8 cellular contexts compared by ENCODE assay signal in genomic region chr1:34984435-34985062, GRCh38. TPM values are rescaled to one million over a fixed set of nuclear protein-coding genes. Genes with fewer than 3 reads are reported as not detected.
DNase-seq lines count a peak whose midpoint lies in the region; ATAC-seq and TF ChIP-seq lines count a peak whose summit lies in the region.

No MANE protein-coding gene starts in this region.

- H3K14ac ChIP-seq in mesenchymal stem cell (ENCODE audit: low read length in 2 of 2): peak overlapping the region; percentile 62 to 93

- no peak overlapping the region for H2BK15ac ChIP-seq in mesenchymal stem cell (ENCODE audit: low read depth, poor library complexity, severe bottlenecking)

- intact Hi-C loops in transverse colon (cut with DNase I; ENCODE audit: low total_unique reads): no loop called here

- peaks cover 25% of the 10 kb centered on the region for H3K79me1 ChIP-seq in mesenchymal stem cell (replicated peaks; ENCODE audit: low read length, poor library complexity, severe bottlenecking)

- peak overlapping the region; percentile 81 for H2BK120ac ChIP-seq in mesenchymal stem cell (ENCODE audit: low read depth, low read length)

- H3K23ac ChIP-seq in mesenchymal stem cell (ENCODE audit: low read length in 2 of 2): peak overlapping the region in 1 of 2 experiments; percentile 92

- H3K4me3 Mint-ChIP-seq in activated CD4-positive, alpha-beta T cell treated with anti-CD3 and anti-CD28 coated beads, Interleukin-2, amount 10 ng/mL, durations not matched to agents 7 days and 5 days: peak overlapping the region; percentile 96
- H3K4me3 Mint-ChIP-seq in effector memory CD8-positive, alpha-beta T cell: peak overlapping the region; percentile 96 to 98

- H3K27ac Mint-ChIP-seq in activated CD4-positive, alpha-beta T cell treated with anti-CD3 and anti-CD28 coated beads, Interleukin-2, amount 10 ng/mL, durations not matched to agents 7 days and 5 days: peak overlapping the region; percentile 97
- H3K27ac Mint-ChIP-seq in effector memory CD8-positive, alpha-beta T cell: peak overlapping the region; percentile 96 to 97

- H3K4me1 ChIP-seq in SJSA1 (replicated peaks) (peaks cover 33% of the 10 kb centered on the region), mesenchymal stem cell (ENCODE audit: control insufficient read depth, insufficient read depth, low read depth, low read length) (peaks cover 9% of the 10 kb centered on the region), transverse colon (peaks cover 8 to 24% (median 10%) of the 10 kb centered on the region in 4 donors)

- H3K9me3 Mint-ChIP-seq in activated CD4-positive, alpha-beta T cell treated with anti-CD3 and anti-CD28 coated beads, Interleukin-2, amount 10 ng/mL, durations not matched to agents 7 days and 5 days: no peaks in the 10 kb centered on the region
- no peaks in the 10 kb centered on the region for H3K9me3 Mint-ChIP-seq in effector memory CD8-positive, alpha-beta T cell

- TF ChIP-seq CTCF in transverse colon (IDR thresholded peaks at IDR 0.05): no peak

- H3K36me3 Mint-ChIP-seq in activated CD4-positive, alpha-beta T cell treated with anti-CD3 and anti-CD28 coated beads, Interleukin-2, amount 10 ng/mL, durations not matched to agents 7 days and 5 days (ENCODE audit: low read depth): peaks cover 24% of the 10 kb centered on the region
- peaks cover 23% of the 10 kb centered on the region for H3K36me3 Mint-ChIP-seq in effector memory CD8-positive, alpha-beta T cell (ENCODE audit: insufficient read depth)

- H3K27me3 ChIP-seq in SJSA1 (replicated peaks) (no peaks in the 10 kb centered on the region), mesenchymal stem cell (ENCODE audit: control insufficient read depth in 1 of 2, insufficient read depth in 1 of 2, low read length in 2 of 2) (no peaks in the 10 kb centered on the region), transverse colon (no peaks in the 10 kb centered on the region)

- H3K9me3 ChIP-seq in SJSA1 (replicated peaks): no peaks in the 10 kb centered on the region
- no peaks in the 10 kb centered on the region for H3K9me3 ChIP-seq in mesenchymal stem cell (ENCODE audit: control insufficient read depth, low read length)
- H3K9me3 ChIP-seq in transverse colon: no peaks in the 10 kb centered on the region

- peak; percentile 23 for ATAC-seq in HG02870 (IDR thresholded peaks at IDR 0.05; ENCODE audit: unreplicated experiment)
- peak; percentile 13 for ATAC-seq in effector memory CD8-positive, alpha-beta T cell (replicated peaks)

- H3K36me3 ChIP-seq in SJSA1: peaks cover 26% of the 10 kb centered on the region
- peaks cover 8 to 39% of the 10 kb centered on the region in 2 experiments for H3K36me3 ChIP-seq in mesenchymal stem cell (ENCODE audit: control insufficient read depth in 1 of 2, insufficient read depth in 2 of 2, low read depth in 1 of 2, low read length in 2 of 2)
- peaks cover 0 to 4% (median 0%) of the 10 kb centered on the region in 4 donors for H3K36me3 ChIP-seq in transverse colon

- H3K27me3 Mint-ChIP-seq in activated CD4-positive, alpha-beta T cell treated with anti-CD3 and anti-CD28 coated beads, Interleukin-2, amount 10 ng/mL, durations not matched to agents 7 days and 5 days: no peaks in the 10 kb centered on the region
- H3K27me3 Mint-ChIP-seq in effector memory CD8-positive, alpha-beta T cell: no peaks in the 10 kb centered on the region

- 1% methylated on average over 11 of the region's 14 CpGs for WGBS in mesenchymal stem cell
- 0 to 7% methylated on average over 3 to 10 of the region's 14 CpGs for WGBS in transverse colon (ENCODE audit: low coverage in 1 of 2), 2 donors

- peak overlapping the region; percentile 21 for H2AFZ ChIP-seq in mesenchymal stem cell (ENCODE audit: low read depth, low read length)

- peak overlapping the region; percentile 89 for H3K4me2 ChIP-seq in mesenchymal stem cell (ENCODE audit: low read length, poor library complexity, severe bottlenecking)

- POLR2A ChIA-PET in activated CD4-positive, alpha-beta T cell treated with anti-CD3 and anti-CD28 coated beads, Interleukin-2, amount 10 ng/mL, durations not matched to agents 7 days and 5 days (lab: Charles Lee): interaction anchor here (0.5 to 0.6 kb wide), 2 partner anchors 190 to 201 kb away, joined by 3 read pairs; no protein-coding TSS in a partner anchor

- CTCF ChIA-PET in activated CD4-positive, alpha-beta T cell treated with anti-CD3 and anti-CD28 coated beads, Interleukin-2, amount 10 ng/mL, durations not matched to agents 7 days and 5 days (lab: Charles Lee): interaction anchor here (0.7 to 2.8 kb wide), 9 partner anchors 10 to 202 kb away, joined by 3 to 8 read pairs (median 3); partner anchors contain the start of genes SMIM12 and ZMYM6

- H4K8ac ChIP-seq in mesenchymal stem cell (ENCODE audit: low read length): peak overlapping the region; percentile 99

- H3K4me1 Mint-ChIP-seq in activated CD4-positive, alpha-beta T cell treated with anti-CD3 and anti-CD28 coated beads, Interleukin-2, amount 10 ng/mL, durations not matched to agents 7 days and 5 days: peaks cover 35% of the 10 kb centered on the region
- H3K4me1 Mint-ChIP-seq in effector memory CD8-positive, alpha-beta T cell (ENCODE audit: low read depth in 2 of 2): peaks cover 29 to 36% of the 10 kb centered on the region in 2 donors

- peak overlapping the region; percentile 93 for H3K4me3 ChIP-seq in SJSA1
- peak overlapping the region; percentile 90 to 98 for H3K4me3 ChIP-seq in mesenchymal stem cell (ENCODE audit: insufficient read depth in 1 of 2, low read depth in 1 of 2, low read length in 2 of 2)
- peak overlapping the region; percentile 75 to 79 (median 78) for H3K4me3 ChIP-seq in transverse colon

- H2AK5ac ChIP-seq in mesenchymal stem cell (ENCODE audit: low read length, severe bottlenecking): peak overlapping the region; percentile 43

- H3K27ac ChIP-seq in SJSA1 (peak overlapping the region; percentile 91), mesenchymal stem cell (ENCODE audit: low read length, poor library complexity, severe bottlenecking) (peak overlapping the region; percentile 90), transverse colon (peak overlapping the region; percentile 90 to 95 (median 92))

- TF ChIP-seq POLR2A in transverse colon (IDR thresholded peaks at IDR 0.05): no peak

- DNase-seq in activated CD4-positive, alpha-beta T cell treated with anti-CD3 and anti-CD28 coated beads, Interleukin-2, amount 10 ng/mL, durations not matched to agents 7 days and 5 days: no peak
- no peak for DNase-seq in activated CD4-positive, alpha-beta T cell treated with anti-CD3 and anti-CD28 coated beads, Interleukin-2, amount 50 U/mL, for 48 hours
- DNase-seq in SJSA1 (ENCODE audit: low read depth in 1 of 2, low spot score in 2 of 2) (peak; percentile 64 to 68), mesenchymal stem cell (peak; percentile 70), transverse colon (peak; percentile 34)
- DNase-seq in effector memory CD8-positive, alpha-beta T cell: peak in 1 of 3 experiments; percentile 7
- no peak for DNase-seq in stimulated activated CD8-positive, alpha-beta memory T cell treated with anti-CD3 and anti-CD28 coated beads, Interleukin-4, amount 100 ng/mL, for 48 hours

- peak overlapping the region; percentile 92 to 98 for H3K18ac ChIP-seq in mesenchymal stem cell (ENCODE audit: low read depth in 1 of 2, low read length in 2 of 2)

- in situ Hi-C loops in transverse colon (cut with MboI; ENCODE audit: low pct_ligation_motif_present in 1 of 4, low pct_unique_long_range_greater_than_20kb in 1 of 4, low sequenced_read_pairs in 3 of 4): no loop called here

- peak overlapping the region; percentile 93 for H2BK5ac ChIP-seq in mesenchymal stem cell (ENCODE audit: low read depth, low read length, poor library complexity, severe bottlenecking)

- no peak for TF ChIP-seq EP300 in transverse colon (IDR thresholded peaks at IDR 0.05; ENCODE audit: low read depth)

- H2BK12ac ChIP-seq in mesenchymal stem cell (ENCODE audit: low read length in 2 of 2): no peak overlapping the region

- peak overlapping the region; percentile 84 to 86 for H3K4ac ChIP-seq in mesenchymal stem cell (ENCODE audit: low read depth in 1 of 2, low read length in 2 of 2)

- no peak overlapping the region for H4K91ac ChIP-seq in mesenchymal stem cell (ENCODE audit: low read length)

- H3K9ac ChIP-seq in mesenchymal stem cell (ENCODE audit: low read length): peak overlapping the region; percentile 96

RNA-seq across cellular contexts. Expression of gene TMEM35B, which starts 0.6 kb away (rescaled TPM):
- 10 to 100 TPM; 34.5 to 35.9 TPM for total RNA-seq in activated CD4-positive, alpha-beta T cell treated with anti-CD3 and anti-CD28 coated beads, Interleukin-2, amount 10 ng/mL, durations not matched to agents 7 days and 5 days
- 33.0 and 42.4 TPM in 2 replicates for total RNA-seq in SJSA1 (2014; rRNA removed; shearing (Covaris generic))
- polyA plus RNA-seq in mesenchymal stem cell (2013, experiment 1 of 2): 31.1 TPM
- polyA plus RNA-seq in mesenchymal stem cell (2013, experiment 2 of 2): 35.9 TPM
- 10 to 100 TPM in 3 of 4 donors, not detected in 1; 24.3 to 35.8 (median 26.5) TPM for total RNA-seq in transverse colon

RNA-seq across cellular contexts. Expression of gene ZMYM6, which starts 47.2 kb away (rescaled TPM):
- 10 to 100 TPM; 21.2 to 24.3 TPM for total RNA-seq in activated CD4-positive, alpha-beta T cell treated with anti-CD3 and anti-CD28 coated beads, Interleukin-2, amount 10 ng/mL, durations not matched to agents 7 days and 5 days
- 10.2 and 11.9 TPM in 2 replicates for total RNA-seq in SJSA1 (2014; rRNA removed; shearing (Covaris generic))
- 14.8 TPM for polyA plus RNA-seq in mesenchymal stem cell (2013, experiment 1 of 2)
- 14.3 TPM for polyA plus RNA-seq in mesenchymal stem cell (2013, experiment 2 of 2)
- total RNA-seq in transverse colon: 10 to 100 TPM in 3 of 4 donors, 1 to 10 TPM in 1; 9.0 to 39.4 (median 24.1) TPM

RNA-seq across cellular contexts. Expression of gene DLGAP3, which starts 55.1 kb away (rescaled TPM):
- under 1 TPM; 0.33 to 0.40 TPM for total RNA-seq in activated CD4-positive, alpha-beta T cell treated with anti-CD3 and anti-CD28 coated beads, Interleukin-2, amount 10 ng/mL, durations not matched to agents 7 days and 5 days
- total RNA-seq in SJSA1 (2014; rRNA removed; shearing (Covaris generic)): not detected in 2 replicates
- 0.03 TPM for polyA plus RNA-seq in mesenchymal stem cell (2013, experiment 1 of 2)
- 0.04 TPM for polyA plus RNA-seq in mesenchymal stem cell (2013, experiment 2 of 2)
- total RNA-seq in transverse colon: 1 to 10 TPM in 2 of 4 donors, under 1 TPM in 2; 0.14 to 1.4 (median 0.64) TPM

Comparison
In these comparisons a context has a peak if more than half of its experiments do, and no peak if none do; other contexts are left out.
1. DNase-seq: peak in SJSA1 (2 of 2), mesenchymal stem cell (single experiment) and transverse colon (single experiment); none in activated CD4-positive, alpha-beta T cell treated with anti-CD3 and anti-CD28 coated beads, Interleukin-2, amount 10 ng/mL, durations not matched to agents 7 days and 5 days (single experiment), activated CD4-positive, alpha-beta T cell treated with anti-CD3 and anti-CD28 coated beads, Interleukin-2, amount 50 U/mL, for 48 hours (0 of 2) and stimulated activated CD8-positive, alpha-beta memory T cell treated with anti-CD3 and anti-CD28 coated beads, Interleukin-4, amount 100 ng/mL, for 48 hours (single experiment).
2. Peak in every context shown above with its lines, with median percentiles within 50 percentile points of each other: H3K27ac ChIP-seq and H3K4me3 ChIP-seq.